In genomic region chr10:70109064-70109729, GRCh38 we compare ENCODE assay signal across 1 cellular context.
TF ChIP-seq lines count a peak whose summit lies in the region.

No MANE protein-coding gene starts in this region.

TF ChIP-seq in HepG2, 621 proteins besides CTCF, POLR2A, EP300 and RAD21 (continued from another document and continues in another):
- TF ChIP-seq ZHX2 (IDR thresholded peaks at IDR 0.05; ENCODE audit: low read depth) (no peak), ZHX2 (CRISPR knock-in tag; IDR thresholded peaks at IDR 0.05; ENCODE audit: borderline replicate concordance) (peak; percentile 60; the same call in 1 of the 2 replicates), THRA (CRISPR knock-in tag; IDR thresholded peaks at IDR 0.05; ENCODE audit: borderline replicate concordance) (peak; percentile 57; the same call in 1 of the 2 replicates), ATAD3A (CRISPR knock-in tag; IDR thresholded peaks at IDR 0.05) (no peak), PREB (CRISPR knock-in tag; IDR thresholded peaks at IDR 0.05) (no peak), ZNF792 (CRISPR knock-in tag; IDR thresholded peaks at IDR 0.05) (peak; percentile 42; the same call in 1 of the 2 replicates), NR2F1 (CRISPR knock-in tag; IDR thresholded peaks at IDR 0.05) (0 out of 4 replicates have a peak, but pooled peaks of 1 of the 2 experiments have one; percentile 14), SRSF1 (optimal IDR thresholded peaks at IDR 0.05; ENCODE audit: low read depth, low read length) (no peak), TSC22D2 (CRISPR knock-in tag; IDR thresholded peaks at IDR 0.05; ENCODE audit: borderline replicate concordance) (no peak), E2F5 (CRISPR knock-in tag; conservative IDR thresholded peaks at IDR 0.05) (no peak), ZMYM2 (CRISPR knock-in tag; IDR thresholded peaks at IDR 0.05) (peak; percentile 81), FOXO1 (CRISPR knock-in tag; IDR thresholded peaks at IDR 0.05) (peak; percentile 62; the same call in 1 of the 2 replicates), ZNF550 (CRISPR knock-in tag; IDR thresholded peaks at IDR 0.05; ENCODE audit: borderline replicate concordance) (no peak), AHDC1 (CRISPR knock-in tag; IDR thresholded peaks at IDR 0.05; ENCODE audit: borderline replicate concordance) (0 out of 2 replicates have a peak, but pooled peaks have one; percentile 69), ZNF687 (CRISPR knock-in tag; IDR thresholded peaks at IDR 0.05) (peak; percentile 95), TAF1 (CRISPR knock-in tag; IDR thresholded peaks at IDR 0.05) (no peak), CHD4 (IDR thresholded peaks at IDR 0.05; ENCODE audit: borderline replicate concordance, low read length) (no peak), AHR (CRISPR knock-in tag; IDR thresholded peaks at IDR 0.05) (no peak), RARG (CRISPR knock-in tag; IDR thresholded peaks at IDR 0.05; ENCODE audit: low read depth) (no peak), RORA (CRISPR knock-in tag; IDR thresholded peaks at IDR 0.05) (no peak), HOXA3 (CRISPR knock-in tag; IDR thresholded peaks at IDR 0.05) (peak; percentile 73), FOXC1 (CRISPR knock-in tag; IDR thresholded peaks at IDR 0.05; ENCODE audit: borderline replicate concordance) (0 out of 2 replicates have a peak, but pooled peaks have one; percentile 75), SMC3 (IDR thresholded peaks at IDR 0.05; ENCODE audit: low read length) (no peak), ZSCAN21 (CRISPR knock-in tag; IDR thresholded peaks at IDR 0.05; ENCODE audit: borderline replicate concordance) (no peak), MXD3 (CRISPR knock-in tag; IDR thresholded peaks at IDR 0.05) (0 out of 2 replicates have a peak, but pooled peaks have one; percentile 26), PRDM15 (CRISPR knock-in tag; IDR thresholded peaks at IDR 0.05) (0 out of 2 replicates have a peak, but pooled peaks have one; percentile 25), ZNF224 (CRISPR knock-in tag; IDR thresholded peaks at IDR 0.05) (no peak), ASH2L (IDR thresholded peaks at IDR 0.05; ENCODE audit: insufficient read length, low read depth, low read length) (peak; percentile 36), ZNF891 (CRISPR knock-in tag; IDR thresholded peaks at IDR 0.05) (peak; percentile 98; the same call in 1 of the 2 replicates)
